10 cellular contexts compared by ENCODE assay signal in the genomic region with DNA sequence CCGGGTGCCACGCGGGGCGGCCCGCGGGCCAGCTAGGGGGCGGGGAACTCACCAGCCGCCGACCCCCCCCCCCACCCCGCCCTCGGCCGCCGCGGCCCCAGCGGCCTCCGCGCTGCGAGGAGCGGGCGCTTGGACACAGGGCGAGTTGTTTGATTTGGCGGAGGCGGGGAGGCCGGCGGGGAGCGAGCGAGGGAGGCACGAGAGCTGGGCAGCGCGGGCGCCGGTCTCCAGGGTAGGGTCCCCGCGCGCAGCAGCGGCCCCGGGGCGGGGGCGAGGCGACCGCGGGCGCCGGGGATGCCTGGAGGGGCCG.
DNase-seq lines count a peak whose midpoint lies in the region; ATAC-seq and TF ChIP-seq lines count a peak whose summit lies in the region.
"Had no signal": no experiment of that assay in that cellular context is flagged by ENCODE, and none has a peak within 500 bp of the region (broad histone marks: within the 10 kb centered on the region; RNA-seq: fewer than 3 reads in every experiment).

No MANE protein-coding gene starts in this region.

- peaks cover 66% of the 10 kb centered on the region for H3K27me3 Mint-ChIP-seq in activated naive CD4-positive, alpha-beta T cell treated with anti-CD3 and anti-CD28 coated beads, Interleukin-2, amount 10 ng/mL, durations not matched to agents 7 days and 5 days

- TF ChIP-seq POLR2A in prostate gland (IDR thresholded peaks at IDR 0.05) = no peak

- 1% methylated on average over 34 of the region's 45 CpGs for WGBS in prostate gland

- TF ChIP-seq CTCF in fibroblast of villous mesenchyme (IDR thresholded peaks at IDR 0.05; ENCODE audit: insufficient read depth, low read depth, low read length) (no peak), prostate gland (IDR thresholded peaks at IDR 0.05) (no peak)

- H3K36me3 ChIP-seq in prostate gland = no peaks in the 10 kb centered on the region

- H3K27me3 ChIP-seq in prostate gland (replicated peaks; ENCODE audit: insufficient read depth) = no peaks in the 10 kb centered on the region

- ATAC-seq in GM21447 (IDR thresholded peaks at IDR 0.05; ENCODE audit: unreplicated experiment) = peak; percentile 23
- no peak for ATAC-seq in HG02840 (IDR thresholded peaks at IDR 0.05; ENCODE audit: low FRiP score, unreplicated experiment)

- no peak overlapping the region for H3K27ac Mint-ChIP-seq in activated naive CD4-positive, alpha-beta T cell treated with anti-CD3 and anti-CD28 coated beads, Interleukin-2, amount 10 ng/mL, durations not matched to agents 7 days and 5 days
- H3K27ac Mint-ChIP-seq: stimulated activated naive CD8-positive, alpha-beta T cell treated with anti-CD3 and anti-CD28 coated beads, Interleukin-15, Interleukin-2, amounts not matched to agents 100 ng/mL and 50 ng/mL, for 24 hours had no signal

- no peak overlapping the region for H3K27ac ChIP-seq in prostate gland
- H3K27ac ChIP-seq: HL-60 had no signal

- H3K4me3 Mint-ChIP-seq in activated naive CD4-positive, alpha-beta T cell treated with anti-CD3 and anti-CD28 coated beads, Interleukin-2, amount 10 ng/mL, durations not matched to agents 7 days and 5 days = no peak overlapping the region

- CTCF ChIA-PET in activated naive CD4-positive, alpha-beta T cell treated with anti-CD3 and anti-CD28 coated beads, Interleukin-2, amount 10 ng/mL, durations not matched to agents 7 days and 5 days (lab: Charles Lee) = no interaction called here

- intact Hi-C loops in prostate gland (cut with DNase I) = no loop called here

- H3K4me3 ChIP-seq in fibroblast of villous mesenchyme (ENCODE audit: low read depth, low read length) = peak overlapping the region; percentile 56
- H3K4me3 ChIP-seq in prostate gland = peak overlapping the region; percentile 31 to 37

- DNase-seq in D341Med (ENCODE audit: low spot score) (peak; percentile 40), NCI-H146 treated with DMSO at 0.1 percent for 48 hours (lab: John Stamatoyannopoulos, UW; ENCODE audit: unreplicated experiment) (peak; percentile 27), fibroblast of villous mesenchyme (ENCODE audit: low read depth) (no peak), prostate gland (ENCODE audit: low spot score) (peak; percentile 28), SHP77 treated with DMSO at 0.1 percent for 48 hours (lab: John Stamatoyannopoulos, UW) (no peak)
- no peak for DNase-seq in activated naive CD4-positive, alpha-beta T cell treated with anti-CD3 and anti-CD28 coated beads, Interleukin-2, amount 10 ng/mL, durations not matched to agents 7 days and 5 days

- no peaks in the 10 kb centered on the region for H3K9me3 ChIP-seq in prostate gland

- peaks cover 3% of the 10 kb centered on the region for H3K36me3 Mint-ChIP-seq in activated naive CD4-positive, alpha-beta T cell treated with anti-CD3 and anti-CD28 coated beads, Interleukin-2, amount 10 ng/mL, durations not matched to agents 7 days and 5 days

- H3K4me1 Mint-ChIP-seq in activated naive CD4-positive, alpha-beta T cell treated with anti-CD3 and anti-CD28 coated beads, Interleukin-2, amount 10 ng/mL, durations not matched to agents 7 days and 5 days = peaks cover 4% of the 10 kb centered on the region

- H3K4me1 ChIP-seq in prostate gland (replicated peaks) = peaks cover 2% of the 10 kb centered on the region

- H3K9me3 Mint-ChIP-seq in activated naive CD4-positive, alpha-beta T cell treated with anti-CD3 and anti-CD28 coated beads, Interleukin-2, amount 10 ng/mL, durations not matched to agents 7 days and 5 days = no peaks in the 10 kb centered on the region

Comparison
In these comparisons a context has a peak if more than half of its experiments do, and no peak if none do; other contexts are left out.
1. DNase-seq: peak in D341Med (single experiment), NCI-H146 treated with DMSO at 0.1 percent for 48 hours (single experiment) and prostate gland (single experiment); none in fibroblast of villous mesenchyme (single experiment), SHP77 treated with DMSO at 0.1 percent for 48 hours (single experiment) and activated naive CD4-positive, alpha-beta T cell treated with anti-CD3 and anti-CD28 coated beads, Interleukin-2, amount 10 ng/mL, durations not matched to agents 7 days and 5 days (single experiment).